In the genomic region with DNA sequence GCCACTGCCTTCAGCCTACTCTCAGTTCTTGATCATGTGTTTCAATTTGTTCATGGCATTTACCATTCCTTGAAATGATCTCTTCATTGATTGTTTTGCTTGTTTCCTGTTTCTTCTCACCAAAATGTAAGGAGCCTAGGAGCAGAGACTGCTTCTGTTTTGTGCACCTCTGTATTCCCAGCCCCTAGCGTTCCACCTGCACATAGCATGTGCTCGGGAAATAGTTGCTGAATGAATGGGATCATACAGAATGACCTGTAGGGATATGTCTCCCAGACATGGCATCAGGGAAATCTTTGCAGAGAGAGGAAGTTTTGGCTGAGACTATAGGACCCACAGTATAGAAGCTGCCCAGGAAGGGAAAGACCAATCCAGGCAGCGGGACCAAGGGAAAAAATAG, we compare ENCODE assay signal across 12 cellular contexts. TPM values are rescaled to one million over a fixed set of nuclear protein-coding genes. Genes with fewer than 3 reads are reported as not detected.
DNase-seq lines count a peak whose midpoint lies in the region; ATAC-seq and TF ChIP-seq lines count a peak whose summit lies in the region.
"Had no signal": no experiment of that assay in that cellular context is flagged by ENCODE, and none has a peak within 500 bp of the region (broad histone marks: within the 10 kb centered on the region; RNA-seq: fewer than 3 reads in every experiment).

No MANE protein-coding gene starts in this region.

- intact Hi-C loops in Panc1 (cut with micrococcal nuclease; ENCODE audit: unreplicated experiment), result loop anchor here (10.0 kb wide), 1 partner anchor 120 kb away; no protein-coding TSS in a partner anchor
- intact Hi-C loops in activated T-helper 1 cell treated with anti-CD3 and anti-CD28 coated beads, Interleukin-12 subunit alpha, Interleukin-12 subunit beta, Interleukin-2, Interleukin-4 antibody, amounts not matched to agents 30 ng/mL and 10 ng/mL and 1 ng/mL, durations not matched to agents 14 hours and 24 hours and 36 hours (cut with micrococcal nuclease), result loop anchor here (5.0 kb wide), 1 partner anchor 117 kb away; no protein-coding TSS in a partner anchor

- no peak overlapping the region for H3K23ac ChIP-seq in trophoblast cell (ENCODE audit: low read length)

- no peak overlapping the region for H4K12ac ChIP-seq in trophoblast cell (ENCODE audit: low read depth, low read length)

- H2BK120ac ChIP-seq in trophoblast cell (ENCODE audit: insufficient read depth, low read length, poor library complexity), result no peak overlapping the region

- no peaks in the 10 kb centered on the region for H3K9me3 Mint-ChIP-seq in endothelial cell (ENCODE audit: unreplicated experiment)
- H3K9me3 Mint-ChIP-seq in activated T-helper 1 cell treated with anti-CD3 and anti-CD28 coated beads, Interleukin-12 subunit alpha, Interleukin-12 subunit beta, Interleukin-2, Interleukin-4 antibody, amounts not matched to agents 30 ng/mL and 10 ng/mL and 1 ng/mL, durations not matched to agents 14 hours and 24 hours and 36 hours, result no peaks in the 10 kb centered on the region

- H3K27me3 ChIP-seq in Panc1 (ENCODE audit: control insufficient read depth, insufficient read depth, low read length), result no peaks in the 10 kb centered on the region
- H3K27me3 ChIP-seq in trophoblast cell (ENCODE audit: insufficient read depth, low read length), result no peaks in the 10 kb centered on the region

- H3K18ac ChIP-seq in trophoblast cell (ENCODE audit: low read length), result no peak overlapping the region

- no peak overlapping the region for H3K9ac ChIP-seq in trophoblast cell (ENCODE audit: low read length)

- peaks cover 26% of the 10 kb centered on the region for H3K79me1 ChIP-seq in trophoblast cell (ENCODE audit: low read length)

- in situ Hi-C loops in Panc1 (cut with HindIII; ENCODE audit: low pct_unique_long_range_greater_than_20kb, low sequenced_read_pairs), result no loop called here

- H3K4me1 Mint-ChIP-seq in endothelial cell (ENCODE audit: unreplicated experiment), result peaks cover 11% of the 10 kb centered on the region
- H3K4me1 Mint-ChIP-seq in activated T-helper 1 cell treated with anti-CD3 and anti-CD28 coated beads, Interleukin-12 subunit alpha, Interleukin-12 subunit beta, Interleukin-2, Interleukin-4 antibody, amounts not matched to agents 30 ng/mL and 10 ng/mL and 1 ng/mL, durations not matched to agents 14 hours and 24 hours and 36 hours (ENCODE audit: low read depth), result peaks cover 10% of the 10 kb centered on the region

- POLR2A ChIA-PET in Panc1 (lab: Charles Lee), result no interaction called here

- H2AFZ ChIP-seq in trophoblast cell (ENCODE audit: insufficient read depth, low read length, poor library complexity), result no peak overlapping the region

- peak; percentile 64; the same call in 1 of the 2 replicates for ATAC-seq in Panc1
- no peak for ATAC-seq in GM18909 (IDR thresholded peaks at IDR 0.05; ENCODE audit: poor library complexity, unreplicated experiment)

- H3K4me3 Mint-ChIP-seq in endothelial cell (ENCODE audit: unreplicated experiment), result no peak overlapping the region
- no peak overlapping the region for H3K4me3 Mint-ChIP-seq in activated T-helper 1 cell treated with anti-CD3 and anti-CD28 coated beads, Interleukin-12 subunit alpha, Interleukin-12 subunit beta, Interleukin-2, Interleukin-4 antibody, amounts not matched to agents 30 ng/mL and 10 ng/mL and 1 ng/mL, durations not matched to agents 14 hours and 24 hours and 36 hours

- H3K27ac ChIP-seq in Panc1 (ENCODE audit: low read length) (no peak overlapping the region), trophoblast cell (ENCODE audit: low read depth, low read length) (no peak overlapping the region)
- H3K27ac ChIP-seq: 22Rv1, transverse colon had no signal

- H3K4me2 ChIP-seq in trophoblast cell (ENCODE audit: low read length), result no peak overlapping the region

- TF ChIP-seq CTCF in Panc1 (IDR thresholded peaks at IDR 0.05) (peak; percentile 53), endothelial cell (IDR thresholded peaks at IDR 0.05; ENCODE audit: unreplicated experiment) (peak; percentile 20)

- no peak overlapping the region for H3K4ac ChIP-seq in trophoblast cell (ENCODE audit: low read depth, low read length)

- H2BK5ac ChIP-seq in trophoblast cell (ENCODE audit: low read depth, low read length, poor library complexity), result no peak overlapping the region

- CTCF ChIA-PET in Panc1 (lab: Charles Lee), result interaction anchor here (0.6 kb wide), 1 partner anchor 320 kb away, joined by 3 read pairs; no protein-coding TSS in a partner anchor

- no peak overlapping the region for H3K4me3 ChIP-seq in Panc1 (ENCODE audit: low read depth in 2 of 2, low read length in 2 of 2)
- no peak overlapping the region for H3K4me3 ChIP-seq in trophoblast cell (ENCODE audit: low read depth, low read length)
- H3K4me3 ChIP-seq: transverse colon had no signal

- H3K36me3 ChIP-seq in Panc1 (ENCODE audit: control insufficient read depth, insufficient read depth, low read length), result no peaks in the 10 kb centered on the region
- no peaks in the 10 kb centered on the region for H3K36me3 ChIP-seq in trophoblast cell (ENCODE audit: control insufficient read depth in 1 of 2, insufficient read depth in 2 of 2, low read length in 2 of 2)
- H3K36me3 ChIP-seq: transverse colon had no signal

- WGBS in trophoblast cell (ENCODE audit: extremely low coverage, insufficient coverage, insufficient read length), result no CpG with 5 or more reads among the region's 3 CpGs

- H3K4me1 ChIP-seq in Panc1 (ENCODE audit: control insufficient read depth, insufficient read depth, low read length) (peaks cover 4% of the 10 kb centered on the region), trophoblast cell (ENCODE audit: control insufficient read depth in 1 of 2, insufficient read depth in 2 of 2, low read length in 2 of 2) (peaks cover 27 to 30% of the 10 kb centered on the region in 2 experiments)

- DNase-seq in DMS 273 (lab: John Stamatoyannopoulos, UW; ENCODE audit: unreplicated experiment) (peak; percentile 37), DMS 273 treated with DMSO at 0.1 percent for 48 hours (lab: John Stamatoyannopoulos, UW) (no peak), Panc1 (ENCODE audit: low read depth, low spot score) (no peak), endothelial cell (ENCODE audit: low spot score) (no peak), trophoblast cell (peak; percentile 27 to 72)
- no peak for DNase-seq in stimulated activated naive CD4-positive, alpha-beta T cell treated with Interleukin-2 at 50 U/mL for 16 hours (lab: John Stamatoyannopoulos, UW)
- no peak for DNase-seq in activated T-helper 1 cell treated with anti-CD3 and anti-CD28 coated beads, Interleukin-12 subunit alpha, Interleukin-12 subunit beta, Interleukin-2, Interleukin-4 antibody, amounts not matched to agents 30 ng/mL and 10 ng/mL and 1 ng/mL, durations not matched to agents 14 hours and 24 hours and 36 hours (ENCODE audit: low spot score)
- DNase-seq: central memory CD4-positive, alpha-beta T cell; midbrain; transverse colon had no signal

- no peak overlapping the region for H2AK5ac ChIP-seq in trophoblast cell (ENCODE audit: low read length)

- no peak overlapping the region for H3K27ac Mint-ChIP-seq in endothelial cell (ENCODE audit: unreplicated experiment)
- H3K27ac Mint-ChIP-seq in activated T-helper 1 cell treated with anti-CD3 and anti-CD28 coated beads, Interleukin-12 subunit alpha, Interleukin-12 subunit beta, Interleukin-2, Interleukin-4 antibody, amounts not matched to agents 30 ng/mL and 10 ng/mL and 1 ng/mL, durations not matched to agents 14 hours and 24 hours and 36 hours, result no peak overlapping the region

- no peak overlapping the region for H4K8ac ChIP-seq in trophoblast cell (ENCODE audit: low read depth, low read length)

- H2BK12ac ChIP-seq in trophoblast cell (ENCODE audit: low read length), result no peak overlapping the region

- no peak overlapping the region for H4K91ac ChIP-seq in trophoblast cell (ENCODE audit: low read depth, low read length)

- H3K36me3 Mint-ChIP-seq in endothelial cell (ENCODE audit: low read depth, unreplicated experiment), result no peaks in the 10 kb centered on the region
- H3K36me3 Mint-ChIP-seq in activated T-helper 1 cell treated with anti-CD3 and anti-CD28 coated beads, Interleukin-12 subunit alpha, Interleukin-12 subunit beta, Interleukin-2, Interleukin-4 antibody, amounts not matched to agents 30 ng/mL and 10 ng/mL and 1 ng/mL, durations not matched to agents 14 hours and 24 hours and 36 hours (ENCODE audit: low read depth), result no peaks in the 10 kb centered on the region

- peaks cover 14% of the 10 kb centered on the region for H3K27me3 Mint-ChIP-seq in endothelial cell (ENCODE audit: unreplicated experiment)
- H3K27me3 Mint-ChIP-seq in activated T-helper 1 cell treated with anti-CD3 and anti-CD28 coated beads, Interleukin-12 subunit alpha, Interleukin-12 subunit beta, Interleukin-2, Interleukin-4 antibody, amounts not matched to agents 30 ng/mL and 10 ng/mL and 1 ng/mL, durations not matched to agents 14 hours and 24 hours and 36 hours (ENCODE audit: insufficient read depth), result peaks cover 51% of the 10 kb centered on the region

- no peaks in the 10 kb centered on the region for H3K9me3 ChIP-seq in Panc1 (ENCODE audit: control insufficient read depth, insufficient read depth, low read depth, low read length)
- H3K9me3 ChIP-seq in trophoblast cell (ENCODE audit: insufficient read depth, low read depth, low read length), result no peaks in the 10 kb centered on the region
- H3K9me3 ChIP-seq: transverse colon had no signal

- no peak overlapping the region for H3K14ac ChIP-seq in trophoblast cell (ENCODE audit: low read length)

- peaks cover 4% of the 10 kb centered on the region for H3K79me2 ChIP-seq in trophoblast cell (ENCODE audit: control insufficient read depth, insufficient read depth, low read length, poor library complexity)

- BruUV-seq in Panc1 (replicated peaks; lab: Mats Ljungman, UMichigan), result no TSS peak

RNA-seq across cellular contexts. Expression of a gene that starts 6.2 kb away (rescaled TPM):
- total RNA-seq in Panc1 (2021; ENCODE audit: unreplicated experiment) (11.3 TPM), endothelial cell (ENCODE audit: unreplicated experiment) (27.9 TPM)
- 22.5 TPM for polyA plus RNA-seq in Panc1 (2012; ENCODE audit: insufficient read length)
- 83.1 and 83.9 TPM in 2 replicates for polyA plus RNA-seq in trophoblast cell (2013)
- 0.86 and 1.6 TPM in 2 replicates for total RNA-seq in activated T-helper 1 cell treated with anti-CD3 and anti-CD28 coated beads, Interleukin-12 subunit alpha, Interleukin-12 subunit beta, Interleukin-2, Interleukin-4 antibody, amounts not matched to agents 30 ng/mL and 10 ng/mL and 1 ng/mL, durations not matched to agents 14 hours and 24 hours and 36 hours

RNA-seq across cellular contexts. Expression of a gene that starts 41.3 kb away (rescaled TPM):
- total RNA-seq in Panc1 (2021; ENCODE audit: unreplicated experiment) (36.8 TPM), endothelial cell (ENCODE audit: unreplicated experiment) (83.8 TPM)
- polyA plus RNA-seq in Panc1 (2012; ENCODE audit: insufficient read length), result 36.0 TPM
- polyA plus RNA-seq in trophoblast cell (2013), result 34.5 and 36.5 TPM in 2 replicates
- 55.6 and 57.6 TPM in 2 replicates for total RNA-seq in activated T-helper 1 cell treated with anti-CD3 and anti-CD28 coated beads, Interleukin-12 subunit alpha, Interleukin-12 subunit beta, Interleukin-2, Interleukin-4 antibody, amounts not matched to agents 30 ng/mL and 10 ng/mL and 1 ng/mL, durations not matched to agents 14 hours and 24 hours and 36 hours

RNA-seq across cellular contexts. Expression of a gene that starts 43.3 kb away (rescaled TPM):
- total RNA-seq in Panc1 (2021; ENCODE audit: unreplicated experiment), result 45.4 TPM
- 37.8 TPM for polyA plus RNA-seq in Panc1 (2012; ENCODE audit: insufficient read length)
- total RNA-seq in endothelial cell (ENCODE audit: unreplicated experiment), result 96.1 TPM
- 35.0 and 35.4 TPM in 2 replicates for polyA plus RNA-seq in trophoblast cell (2013)
- 81.6 and 82.6 TPM in 2 replicates for total RNA-seq in activated T-helper 1 cell treated with anti-CD3 and anti-CD28 coated beads, Interleukin-12 subunit alpha, Interleukin-12 subunit beta, Interleukin-2, Interleukin-4 antibody, amounts not matched to agents 30 ng/mL and 10 ng/mL and 1 ng/mL, durations not matched to agents 14 hours and 24 hours and 36 hours

Comparison
In these comparisons a context has a peak if more than half of its experiments do, and no peak if none do; other contexts are left out.
1. DNase-seq: peak in DMS 273 (single experiment) and trophoblast cell (2 of 2); none in DMS 273 treated with DMSO at 0.1 percent for 48 hours (single experiment), Panc1 (single experiment), endothelial cell (single experiment), stimulated activated naive CD4-positive, alpha-beta T cell treated with Interleukin-2 at 50 U/mL for 16 hours (single experiment) and activated T-helper 1 cell treated with anti-CD3 and anti-CD28 coated beads, Interleukin-12 subunit alpha, Interleukin-12 subunit beta, Interleukin-2, Interleukin-4 antibody, amounts not matched to agents 30 ng/mL and 10 ng/mL and 1 ng/mL, durations not matched to agents 14 hours and 24 hours and 36 hours (single experiment).